In the genomic region with DNA sequence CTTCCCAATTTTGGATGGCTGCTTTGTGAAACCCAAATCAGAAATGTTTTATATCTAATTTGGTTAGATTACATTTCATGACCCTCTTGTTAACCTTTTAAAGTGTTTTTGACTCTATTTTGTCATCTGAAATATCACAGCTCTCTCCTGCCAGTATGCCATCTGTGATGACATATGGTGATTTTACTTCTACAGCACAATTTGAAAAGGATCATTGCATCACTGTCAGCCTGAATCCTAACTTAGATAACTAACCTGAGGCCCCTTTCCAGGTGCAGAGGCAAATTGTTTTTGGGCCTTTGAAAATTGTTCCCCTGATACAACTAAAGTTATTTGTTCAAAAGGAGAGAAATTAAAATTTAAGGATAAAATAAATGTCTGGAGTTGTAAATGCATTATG, we compare ENCODE assay signal across 25 cellular contexts.
"Had no signal": no experiment of that assay in that cellular context is flagged by ENCODE, and none has a peak within 500 bp of the region (broad histone marks: within the 10 kb centered on the region; RNA-seq: fewer than 3 reads in every experiment).

No MANE protein-coding gene starts in this region.

- H3K4me2 ChIP-seq: KMS-11 had no signal

- H3K27me3 ChIP-seq: adrenal gland, colonic mucosa had no signal

- H3K27ac ChIP-seq: adrenal gland, colonic mucosa, KMS-11, SK-N-MC had no signal

- H3K9me3 ChIP-seq: adrenal gland, colonic mucosa had no signal

- H3K4me3 ChIP-seq: adrenal gland, colonic mucosa, SK-N-MC had no signal

- ATAC-seq: activated naive CD4-positive, alpha-beta T cell treated with anti-CD3 and anti-CD28 coated beads, Interleukin-2, amount 50 U/mL, for 72 hours; activated T-cell treated with anti-CD3 and anti-CD28 coated beads, Interleukin-2, amount 50 U/mL, for 4 hours had no signal

- FAIRE-seq: bronchial epithelial cell had no signal

- H3K4me1 ChIP-seq: adrenal gland, colonic mucosa had no signal

- DNase-seq: activated CD4-positive, alpha-beta T cell treated with anti-CD3 and anti-CD28 coated beads, Interleukin-2, amount 10 ng/mL, durations not matched to agents 24 days and 14 days; activated CD4-positive, alpha-beta T cell treated with anti-CD3 and anti-CD28 coated beads, Interleukin-2, amount 50 U/mL, for 48 hours; activated CD8-positive, alpha-beta memory T cell treated with anti-CD3 and anti-CD28 coated beads, Interleukin-2, amount 50 U/mL, for 4 hours; activated gamma-delta T cell treated with Interleukin-2 at 50 U/mL for 16 hours; activated naive CD4-positive, alpha-beta T cell treated with anti-CD3 and anti-CD28 coated beads for 36 hours; activated T-cell treated with anti-CD3 and anti-CD28 coated beads for 4 hours; activated T-cell treated with anti-CD3 and anti-CD28 coated beads, Interleukin-2, amount 50 U/mL, for 4 hours; adrenal gland; colonic mucosa; MM.1S; MV-4-11; NCI-H1092 treated with DMSO at 0.1 percent for 48 hours; NCI-H1417; NCI-H146; NCI-H1930; NCI-H2081 treated with DMSO at 0.1 percent for 48 hours; NCI-H510A; NCI-H69; OCI-M1; Right ventricle myocardium superior; T1000 had no signal

- H3K9ac ChIP-seq: KMS-11 had no signal

- H3K36me3 ChIP-seq: adrenal gland, colonic mucosa had no signal
